Comparison of ENCODE assay signal across 1 cellular context in the genomic region with DNA sequence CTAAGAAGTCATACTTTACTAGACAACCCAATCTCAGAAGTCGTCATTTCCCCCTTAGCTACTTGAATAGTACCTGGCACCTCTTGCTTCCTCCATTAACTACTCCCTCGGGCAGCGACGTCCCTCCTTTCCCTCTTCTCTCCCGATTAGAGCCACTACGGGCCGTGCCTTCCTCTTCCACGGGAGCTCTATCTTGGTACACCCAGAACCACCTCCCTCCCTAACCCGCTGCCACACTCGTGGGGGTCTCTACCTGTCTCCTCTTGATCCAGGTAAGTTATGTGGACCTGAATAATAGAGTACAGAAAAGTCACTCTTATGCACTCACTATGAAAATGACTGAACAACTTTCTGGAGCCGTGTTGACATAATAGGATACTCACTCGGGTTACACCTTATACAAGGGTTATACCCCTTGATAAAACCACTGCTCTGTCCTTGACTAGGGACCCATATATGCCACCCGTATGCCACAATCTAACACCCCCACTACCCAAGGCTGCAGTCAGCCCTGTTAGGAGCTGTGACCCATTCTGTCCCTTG.
TF ChIP-seq lines count a peak whose summit lies in the region.

No MANE protein-coding gene starts in this region.

TF ChIP-seq in H1, 55 proteins besides CTCF, POLR2A, EP300 and RAD21:
- TF ChIP-seq YY1 (IDR thresholded peaks at IDR 0.05; ENCODE audit: low read depth, low read length) (no peak), SP1 (IDR thresholded peaks at IDR 0.05; ENCODE audit: low read depth, low read length) (no peak), USF2 (IDR thresholded peaks at IDR 0.05; ENCODE audit: low read length) (no peak), RNF2 (IDR thresholded peaks at IDR 0.05; ENCODE audit: borderline replicate concordance, low read depth, low read length, missing control alignments, poor library complexity, severe bottlenecking) (no peak), SP2 (IDR thresholded peaks at IDR 0.05; ENCODE audit: low read length) (no peak), JUND (IDR thresholded peaks at IDR 0.05; ENCODE audit: low read length) (no peak), HDAC2 (IDR thresholded peaks at IDR 0.05; ENCODE audit: borderline replicate concordance in 1 of 2, low read depth in 2 of 2, low read length in 2 of 2) (no peak), BRCA1 (IDR thresholded peaks at IDR 0.05; ENCODE audit: low read depth, low read length) (no peak), POLR2AphosphoS5 (IDR thresholded peaks at IDR 0.05; ENCODE audit: low read depth, low read length) (no peak), NRF1 (IDR thresholded peaks at IDR 0.05; ENCODE audit: low read depth, low read length) (no peak), ZNF274 (IDR thresholded peaks at IDR 0.05; ENCODE audit: borderline replicate concordance, extremely low read depth, low read length) (no peak), TAF7 (optimal IDR thresholded peaks at IDR 0.05; ENCODE audit: borderline replicate concordance, low read depth, low read length) (no peak), PHF8 (conservative IDR thresholded peaks at IDR 0.05; ENCODE audit: low read depth, low read length) (no peak), SIRT6 (IDR thresholded peaks at IDR 0.05; ENCODE audit: low read length) (no peak), KDM4A (IDR thresholded peaks at IDR 0.05; ENCODE audit: low read depth, low read length, severe bottlenecking) (no peak), RBBP5 (IDR thresholded peaks at IDR 0.05; ENCODE audit: borderline replicate concordance, low read depth, low read length) (no peak), JUN (IDR thresholded peaks at IDR 0.05; ENCODE audit: low read depth, low read length) (no peak), GTF2F1 (IDR thresholded peaks at IDR 0.05; ENCODE audit: borderline replicate concordance, low read depth, low read length) (no peak), RXRA (IDR thresholded peaks at IDR 0.05; ENCODE audit: insufficient read depth, low read depth, low read length) (no peak), FOSL1 (IDR thresholded peaks at IDR 0.05; ENCODE audit: insufficient read depth, low read depth, low read length) (no peak)
